In genomic region chr22:50628543-50629134, GRCh38 we compare ENCODE assay signal across 1 cellular context.
TF ChIP-seq lines count a peak whose summit lies in the region.

No MANE protein-coding gene starts in this region.

TF ChIP-seq in HepG2, 621 proteins besides CTCF, POLR2A, EP300 and RAD21 (continued from another document and continues in another):
- TF ChIP-seq ARID4A (CRISPR knock-in tag; IDR thresholded peaks at IDR 0.05; ENCODE audit: borderline replicate concordance) = 0 out of 2 replicates have a peak, but pooled peaks have one; percentile 31
- no peak for TF ChIP-seq ZNF530 (CRISPR knock-in tag; IDR thresholded peaks at IDR 0.05; ENCODE audit: low read depth)
- TF ChIP-seq FLYWCH1 (CRISPR knock-in tag; IDR thresholded peaks at IDR 0.05) = no peak
- no peak for TF ChIP-seq ZNF547 (CRISPR knock-in tag; IDR thresholded peaks at IDR 0.05)
- TF ChIP-seq, protein P1, sequence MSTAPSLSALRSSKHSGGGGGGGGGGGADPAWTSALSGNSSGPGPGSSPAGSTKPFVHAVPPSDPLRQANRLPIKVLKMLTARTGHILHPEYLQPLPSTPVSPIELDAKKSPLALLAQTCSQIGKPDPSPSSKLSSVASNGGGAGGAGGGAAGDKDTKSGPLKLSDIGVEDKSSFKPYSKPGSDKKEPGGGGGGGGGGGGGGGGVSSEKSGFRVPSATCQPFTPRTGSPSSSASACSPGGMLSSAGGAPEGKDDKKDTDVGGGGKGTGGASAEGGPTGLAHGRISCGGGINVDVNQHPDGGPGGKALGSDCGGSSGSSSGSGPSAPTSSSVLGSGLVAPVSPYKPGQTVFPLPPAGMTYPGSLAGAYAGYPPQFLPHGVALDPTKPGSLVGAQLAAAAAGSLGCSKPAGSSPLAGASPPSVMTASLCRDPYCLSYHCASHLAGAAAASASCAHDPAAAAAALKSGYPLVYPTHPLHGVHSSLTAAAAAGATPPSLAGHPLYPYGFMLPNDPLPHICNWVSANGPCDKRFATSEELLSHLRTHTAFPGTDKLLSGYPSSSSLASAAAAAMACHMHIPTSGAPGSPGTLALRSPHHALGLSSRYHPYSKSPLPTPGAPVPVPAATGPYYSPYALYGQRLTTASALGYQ (CRISPR knock-in tag; IDR thresholded peaks at IDR 0.05) = no peak
- TF ChIP-seq SP1 (IDR thresholded peaks at IDR 0.05) = no peak
- TF ChIP-seq SP1 (CRISPR knock-in tag; IDR thresholded peaks at IDR 0.05) = no peak
- TF ChIP-seq, protein P2, sequence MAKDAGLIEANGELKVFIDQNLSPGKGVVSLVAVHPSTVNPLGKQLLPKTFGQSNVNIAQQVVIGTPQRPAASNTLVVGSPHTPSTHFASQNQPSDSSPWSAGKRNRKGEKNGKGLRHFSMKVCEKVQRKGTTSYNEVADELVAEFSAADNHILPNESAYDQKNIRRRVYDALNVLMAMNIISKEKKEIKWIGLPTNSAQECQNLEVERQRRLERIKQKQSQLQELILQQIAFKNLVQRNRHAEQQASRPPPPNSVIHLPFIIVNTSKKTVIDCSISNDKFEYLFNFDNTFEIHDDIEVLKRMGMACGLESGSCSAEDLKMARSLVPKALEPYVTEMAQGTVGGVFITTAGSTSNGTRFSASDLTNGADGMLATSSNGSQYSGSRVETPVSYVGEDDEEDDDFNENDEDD (CRISPR knock-in tag; IDR thresholded peaks at IDR 0.05; ENCODE audit: borderline replicate concordance) = no peak
- TF ChIP-seq GATA4 (IDR thresholded peaks at IDR 0.05; ENCODE audit: borderline replicate concordance, low read depth) = no peak; the same call in 1 of the 2 replicates
- TF ChIP-seq ZNF577 (CRISPR knock-in tag; IDR thresholded peaks at IDR 0.05; ENCODE audit: borderline replicate concordance, low read depth) = no peak
- TF ChIP-seq ZNF576 (CRISPR knock-in tag; IDR thresholded peaks at IDR 0.05) = no peak
- no peak; the same call in 1 of the 2 replicates for TF ChIP-seq ZFX (CRISPR knock-in tag; IDR thresholded peaks at IDR 0.05; ENCODE audit: low read depth)
- TF ChIP-seq, protein P3, sequence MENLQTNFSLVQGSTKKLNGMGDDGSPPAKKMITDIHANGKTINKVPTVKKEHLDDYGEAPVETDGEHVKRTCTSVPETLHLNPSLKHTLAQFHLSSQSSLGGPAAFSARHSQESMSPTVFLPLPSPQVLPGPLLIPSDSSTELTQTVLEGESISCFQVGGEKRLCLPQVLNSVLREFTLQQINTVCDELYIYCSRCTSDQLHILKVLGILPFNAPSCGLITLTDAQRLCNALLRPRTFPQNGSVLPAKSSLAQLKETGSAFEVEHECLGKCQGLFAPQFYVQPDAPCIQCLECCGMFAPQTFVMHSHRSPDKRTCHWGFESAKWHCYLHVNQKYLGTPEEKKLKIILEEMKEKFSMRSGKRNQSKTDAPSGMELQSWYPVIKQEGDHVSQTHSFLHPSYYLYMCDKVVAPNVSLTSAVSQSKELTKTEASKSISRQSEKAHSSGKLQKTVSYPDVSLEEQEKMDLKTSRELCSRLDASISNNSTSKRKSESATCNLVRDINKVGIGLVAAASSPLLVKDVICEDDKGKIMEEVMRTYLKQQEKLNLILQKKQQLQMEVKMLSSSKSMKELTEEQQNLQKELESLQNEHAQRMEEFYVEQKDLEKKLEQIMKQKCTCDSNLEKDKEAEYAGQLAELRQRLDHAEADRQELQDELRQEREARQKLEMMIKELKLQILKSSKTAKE (CRISPR knock-in tag; IDR thresholded peaks at IDR 0.05; ENCODE audit: borderline replicate concordance) = 0 out of 2 replicates have a peak, but pooled peaks have one; percentile 24
- TF ChIP-seq ZNF891 (CRISPR knock-in tag; IDR thresholded peaks at IDR 0.05) = no peak
- TF ChIP-seq ZBTB20 (CRISPR knock-in tag; IDR thresholded peaks at IDR 0.05; ENCODE audit: borderline replicate concordance, low read depth) = 0 out of 2 replicates have a peak, but pooled peaks have one; percentile 1
- no peak for TF ChIP-seq ETV5 (CRISPR knock-in tag; IDR thresholded peaks at IDR 0.05; ENCODE audit: borderline replicate concordance)
- no peak for TF ChIP-seq BRD4 (CRISPR knock-in tag; IDR thresholded peaks at IDR 0.05)
- no peak for TF ChIP-seq ATRX (CRISPR knock-in tag; IDR thresholded peaks at IDR 0.05; ENCODE audit: borderline replicate concordance)
- 0 out of 2 replicates have a peak, but pooled peaks have one; percentile 56 for TF ChIP-seq NRL (CRISPR knock-in tag; IDR thresholded peaks at IDR 0.05; ENCODE audit: borderline replicate concordance)
- TF ChIP-seq CBX5 (CRISPR knock-in tag; IDR thresholded peaks at IDR 0.05; ENCODE audit: borderline replicate concordance) = no peak
- no peak for TF ChIP-seq ZKSCAN1 (IDR thresholded peaks at IDR 0.05; ENCODE audit: low read length)
- TF ChIP-seq ZNF558 (CRISPR knock-in tag; IDR thresholded peaks at IDR 0.05; ENCODE audit: borderline replicate concordance) = no peak
- no peak for TF ChIP-seq ZNF337 (CRISPR knock-in tag; IDR thresholded peaks at IDR 0.05; ENCODE audit: borderline replicate concordance, low read depth)
- no peak for TF ChIP-seq MIXL1 (CRISPR knock-in tag; IDR thresholded peaks at IDR 0.05)
- TF ChIP-seq DMAP1 (CRISPR knock-in tag; IDR thresholded peaks at IDR 0.05) = no peak
- no peak for TF ChIP-seq CHCHD3 (CRISPR knock-in tag; IDR thresholded peaks at IDR 0.05)
- TF ChIP-seq ZNF234 (CRISPR knock-in tag; conservative IDR thresholded peaks at IDR 0.05) = no peak
- TF ChIP-seq TEAD3 (CRISPR knock-in tag; optimal IDR thresholded peaks at IDR 0.05; ENCODE audit: borderline replicate concordance) = no peak
- no peak for TF ChIP-seq ARNTL (CRISPR knock-in tag; IDR thresholded peaks at IDR 0.05)
- TF ChIP-seq TOE1 (CRISPR knock-in tag; IDR thresholded peaks at IDR 0.05) = no peak
- TF ChIP-seq EED (CRISPR knock-in tag; IDR thresholded peaks at IDR 0.05) = 0 out of 2 replicates have a peak, but pooled peaks have one; percentile 49
- TF ChIP-seq TP53 (CRISPR knock-in tag; conservative IDR thresholded peaks at IDR 0.05) = no peak
- TF ChIP-seq ONECUT2 (CRISPR knock-in tag; IDR thresholded peaks at IDR 0.05) = no peak
- TF ChIP-seq JUNB (CRISPR knock-in tag; IDR thresholded peaks at IDR 0.05; ENCODE audit: borderline replicate concordance) = peak; percentile 68; the same call in 1 of the 2 replicates
- no peak for TF ChIP-seq ZNF510 (CRISPR knock-in tag; IDR thresholded peaks at IDR 0.05; ENCODE audit: low read depth)
- no peak for TF ChIP-seq HDAC2 (CRISPR knock-in tag; IDR thresholded peaks at IDR 0.05)
- no peak for TF ChIP-seq CHD2 (IDR thresholded peaks at IDR 0.05; ENCODE audit: low read depth, low read length)
- TF ChIP-seq, protein P4, sequence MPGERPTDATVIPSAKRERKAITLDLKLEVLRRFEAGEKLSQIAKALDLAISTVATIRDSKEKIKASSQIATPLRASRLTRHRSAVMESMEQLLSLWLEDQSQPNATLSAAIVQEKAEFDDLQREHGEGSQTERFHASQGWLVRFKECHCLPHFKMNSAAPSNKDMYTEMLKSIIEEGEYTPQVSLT (CRISPR knock-in tag; IDR thresholded peaks at IDR 0.05; ENCODE audit: borderline replicate concordance, low read depth) = no peak
- TF ChIP-seq POLR2AphosphoS2 (IDR thresholded peaks at IDR 0.05; ENCODE audit: low read depth, low read length) = no peak
- no peak for TF ChIP-seq MIER2 (CRISPR knock-in tag; IDR thresholded peaks at IDR 0.05)
- no peak for TF ChIP-seq ZNF333 (CRISPR knock-in tag; IDR thresholded peaks at IDR 0.05; ENCODE audit: borderline replicate concordance)
- peak; percentile 20 for TF ChIP-seq HNRNPLL (IDR thresholded peaks at IDR 0.05; ENCODE audit: low read depth, low read length, poor library complexity, severe bottlenecking)
- no peak for TF ChIP-seq ZUFSP (CRISPR knock-in tag; IDR thresholded peaks at IDR 0.05; ENCODE audit: borderline replicate concordance)
- TF ChIP-seq ZNF687 (CRISPR knock-in tag; IDR thresholded peaks at IDR 0.05) = 0 out of 2 replicates have a peak, but pooled peaks have one; percentile 7
- TF ChIP-seq REL (CRISPR knock-in tag; conservative IDR thresholded peaks at IDR 0.05) = no peak
- no peak for TF ChIP-seq ZNF782 (CRISPR knock-in tag; IDR thresholded peaks at IDR 0.05; ENCODE audit: borderline replicate concordance)
- TF ChIP-seq PHF21A (CRISPR knock-in tag; IDR thresholded peaks at IDR 0.05) = 0 out of 2 replicates have a peak, but pooled peaks have one; percentile 0
- TF ChIP-seq HDAC6 (IDR thresholded peaks at IDR 0.05; ENCODE audit: low read depth, low read length) = no peak
- TF ChIP-seq YY1 (IDR thresholded peaks at IDR 0.05; ENCODE audit: insufficient read depth, insufficient replicate concordance, low read depth, low read length) = no peak
- no peak for TF ChIP-seq ZNF605 (CRISPR knock-in tag; IDR thresholded peaks at IDR 0.05)
- no peak for TF ChIP-seq RBFOX2 (IDR thresholded peaks at IDR 0.05; ENCODE audit: low read depth, low read length)
- TF ChIP-seq MAFG (CRISPR knock-in tag; IDR thresholded peaks at IDR 0.05) = no peak
- TF ChIP-seq RORA (CRISPR knock-in tag; IDR thresholded peaks at IDR 0.05) = no peak
- no peak for TF ChIP-seq ZNF282 (IDR thresholded peaks at IDR 0.05; ENCODE audit: partially characterized antibody)
- 0 out of 2 replicates have a peak, but pooled peaks have one; percentile 18 for TF ChIP-seq ZSCAN31 (CRISPR knock-in tag; IDR thresholded peaks at IDR 0.05; ENCODE audit: low read depth)
- TF ChIP-seq KLF6 (CRISPR knock-in tag; IDR thresholded peaks at IDR 0.05) = no peak
- TF ChIP-seq, protein P5, sequence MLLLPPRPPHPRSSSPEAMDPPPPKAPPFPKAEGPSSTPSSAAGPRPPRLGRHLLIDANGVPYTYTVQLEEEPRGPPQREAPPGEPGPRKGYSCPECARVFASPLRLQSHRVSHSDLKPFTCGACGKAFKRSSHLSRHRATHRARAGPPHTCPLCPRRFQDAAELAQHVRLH (CRISPR knock-in tag; IDR thresholded peaks at IDR 0.05; ENCODE audit: borderline replicate concordance, low read depth) = no peak
- TF ChIP-seq, protein P6, sequence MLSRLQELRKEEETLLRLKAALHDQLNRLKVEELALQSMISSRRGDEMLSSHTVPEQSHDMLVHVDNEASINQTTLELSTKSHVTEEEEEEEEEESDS (CRISPR knock-in tag; IDR thresholded peaks at IDR 0.05; ENCODE audit: borderline replicate concordance) = no peak
